In the genomic region with DNA sequence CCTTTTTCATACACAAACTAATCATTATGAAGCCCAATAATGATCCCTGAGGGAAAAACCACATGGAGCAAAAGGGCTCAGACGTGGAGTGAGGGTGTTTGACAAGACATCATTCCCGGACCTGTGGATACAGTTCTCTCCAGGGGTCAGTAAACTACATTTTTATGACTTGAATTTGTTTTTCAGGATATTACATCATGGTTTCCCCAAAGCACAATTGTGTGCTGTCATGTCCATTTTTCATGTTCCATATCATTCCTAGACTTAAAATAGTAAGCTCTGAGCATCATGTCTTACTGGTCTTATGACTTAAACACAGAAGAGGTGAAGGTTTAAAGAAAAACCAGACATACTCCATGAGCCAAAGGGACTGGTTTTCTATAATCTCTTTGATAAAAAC, we compare ENCODE assay signal across 27 cellular contexts.
DNase-seq lines count a peak whose midpoint lies in the region; ATAC-seq, FAIRE-seq and TF ChIP-seq lines count a peak whose summit lies in the region.
"Had no signal": no experiment of that assay in that cellular context is flagged by ENCODE, and none has a peak within 500 bp of the region (broad histone marks: within the 10 kb centered on the region; RNA-seq: fewer than 3 reads in every experiment).

No MANE protein-coding gene starts in this region.

- H2AFZ ChIP-seq in HepG2 (ENCODE audit: low read length) (no peak overlapping the region), Karpas-422 (ENCODE audit: low read length) (no peak overlapping the region)

- CTCF ChIA-PET in HepG2 (lab: Yijun Ruan, JAX; ENCODE audit: low intra/inter-chr PET ratio, low total read pairs): no interaction called here

- H3K27ac Mint-ChIP-seq in dendritic cell treated with granulocyte-macrophage colony-stimulating factor and Interleukin-4, amounts not matched to agents 40 ng/mL and 50 ng/mL, for 4 days: peak overlapping the region; percentile 75
- H3K27ac Mint-ChIP-seq: activated B cell treated with CpG ODN at 0.5 μM for 24 hours; activated CD4-positive, alpha-beta memory T cell treated with anti-CD3 and anti-CD28 coated beads, Interleukin-2, amount 10 ng/mL, durations not matched to agents 7 days and 5 days; endodermal cell; natural killer cell had no signal

- H3K4me1 ChIP-seq in HepG2 (ENCODE audit: insufficient read depth, low read length) (peaks cover 88% of the 10 kb centered on the region), thoracic aorta (ENCODE audit: control insufficient read depth in 1 of 2, low read depth in 2 of 2) (peaks cover 21 to 58% of the 10 kb centered on the region in 2 donors), Karpas-422 (ENCODE audit: low read length) (no peaks in the 10 kb centered on the region)
- H3K4me1 ChIP-seq: BE2C, prostate gland, uterus had no signal

- H3K9me3 Mint-ChIP-seq in dendritic cell treated with granulocyte-macrophage colony-stimulating factor and Interleukin-4, amounts not matched to agents 40 ng/mL and 50 ng/mL, for 4 days: no peaks in the 10 kb centered on the region
- H3K9me3 Mint-ChIP-seq: activated B cell treated with CpG ODN at 0.5 μM for 24 hours; activated CD4-positive, alpha-beta memory T cell treated with anti-CD3 and anti-CD28 coated beads, Interleukin-2, amount 10 ng/mL, durations not matched to agents 7 days and 5 days; endodermal cell; natural killer cell had no signal

- H4K20me1 ChIP-seq in HepG2 (ENCODE audit: insufficient read depth, low read length): no peaks in the 10 kb centered on the region
- no peaks in the 10 kb centered on the region for H4K20me1 ChIP-seq in Karpas-422 (ENCODE audit: insufficient read depth, low read depth, low read length)

- no TSS peak for BruUV-seq in HepG2 (replicated peaks; lab: Mats Ljungman, UMichigan)

- POLR2A ChIA-PET in HepG2 (lab: Yijun Ruan, JAX): interaction anchor here (0.7 to 2.4 kb wide), 8 partner anchors 11 to 320 kb away, joined by 3 to 24 read pairs (median 5); partner anchors contain the start of gene ELL2

- no peak for FAIRE-seq in HepG2 (lab: Jason Lieb, UNC)
- FAIRE-seq: HTR-8/SVneo had no signal

- H3K4me1 Mint-ChIP-seq in dendritic cell treated with granulocyte-macrophage colony-stimulating factor and Interleukin-4, amounts not matched to agents 40 ng/mL and 50 ng/mL, for 4 days (ENCODE audit: low read depth): peaks cover 24% of the 10 kb centered on the region
- H3K4me1 Mint-ChIP-seq: activated B cell treated with CpG ODN at 0.5 μM for 24 hours; activated CD4-positive, alpha-beta memory T cell treated with anti-CD3 and anti-CD28 coated beads, Interleukin-2, amount 10 ng/mL, durations not matched to agents 7 days and 5 days; natural killer cell had no signal

- DNase-seq in DMS53 (lab: John Stamatoyannopoulos, UW) (peak; percentile 24), DMS53 treated with DMSO at 0.1 percent for 48 hours (lab: John Stamatoyannopoulos, UW; ENCODE audit: unreplicated experiment) (no peak), HepG2 (ENCODE audit: low spot score) (no peak), thoracic aorta (ENCODE audit: low spot score) (no peak), left ventricle myocardium superior (no peak), Karpas-422 (no peak)
- no peak for DNase-seq in activated CD8-positive, alpha-beta memory T cell treated with anti-CD3 and anti-CD28 coated beads for 24 hours
- DNase-seq: 8988T; activated B cell treated with CpG ODN at 0.5 μM for 24 hours; activated CD4-positive, alpha-beta memory T cell treated with anti-CD3 and anti-CD28 coated beads, Interleukin-2, amount 10 ng/mL, durations not matched to agents 7 days and 5 days; activated naive CD4-positive, alpha-beta T cell treated with Interleukin-2 at 50 U/mL for 16 hours; BE2C; cerebellar nuclear complex; endodermal cell; foreskin melanocyte; HCEC 1CT; Kasumi-1; kidney; natural killer cell; NCI-H1092; NCI-H2029 treated with DMSO at 0.1 percent for 48 hours; NK-92 treated with Interleukin-12 subunit alpha and Interleukin-12 subunit beta, amount 100 ng/mL, for 24 hours; substantia nigra; uterus had no signal

- no peaks in the 10 kb centered on the region for H3K27me3 ChIP-seq in HepG2 (ENCODE audit: control insufficient read depth in 1 of 2, insufficient read depth in 2 of 2, low read length in 2 of 2)
- no peaks in the 10 kb centered on the region for H3K27me3 ChIP-seq in thoracic aorta (replicated peaks; ENCODE audit: insufficient read depth)
- no peaks in the 10 kb centered on the region for H3K27me3 ChIP-seq in Karpas-422 (ENCODE audit: low read length)
- H3K27me3 ChIP-seq: BE2C, uterus had no signal

- no peaks in the 10 kb centered on the region for H3K9me2 ChIP-seq in Karpas-422 (replicated peaks; ENCODE audit: insufficient read depth, low read length)

- TF ChIP-seq POLR2A in HepG2 (IDR thresholded peaks at IDR 0.05; ENCODE audit: insufficient read depth in 1 of 2, low read depth in 2 of 2, low read length in 2 of 2): no peak

- peak overlapping the region; percentile 74 for H3K4me2 ChIP-seq in HepG2 (ENCODE audit: low read depth, low read length)
- H3K4me2 ChIP-seq in Karpas-422 (ENCODE audit: low read depth, low read length, poor library complexity, severe bottlenecking): no peak overlapping the region

- intact Hi-C loops in dendritic cell treated with granulocyte-macrophage colony-stimulating factor and Interleukin-4, amounts not matched to agents 40 ng/mL and 50 ng/mL, for 4 days (cut with micrococcal nuclease): no loop called here
- intact Hi-C loops in HepG2 (cut with micrococcal nuclease; ENCODE audit: unreplicated experiment) (loop anchor here (1.0 kb wide), 3 partner anchors 100 to 243 kb away; no protein-coding TSS in a partner anchor), left ventricle myocardium superior (cut with micrococcal nuclease) (no loop called here)

- TF ChIP-seq EP300 in HepG2 (IDR thresholded peaks at IDR 0.05; ENCODE audit: low read depth in 2 of 2, low read length in 2 of 2) (no peak), HepG2 (CRISPR knock-in tag; IDR thresholded peaks at IDR 0.05; ENCODE audit: borderline replicate concordance) (no peak)

- 86% methylated on average over 2 of the region's 2 CpGs for WGBS in HepG2 (ENCODE audit: low lambda C conversion rate)

- H3K9ac ChIP-seq in HepG2 (ENCODE audit: insufficient read depth, low read depth, low read length): 0 out of 2 replicates have a peak overlapping the region, but pooled peaks have one; percentile 21
- no peak overlapping the region for H3K9ac ChIP-seq in Karpas-422 (ENCODE audit: low read length)

- no peaks in the 10 kb centered on the region for H3K27me3 Mint-ChIP-seq in dendritic cell treated with granulocyte-macrophage colony-stimulating factor and Interleukin-4, amounts not matched to agents 40 ng/mL and 50 ng/mL, for 4 days

- peak overlapping the region; percentile 97 for H3K27ac ChIP-seq in HepG2 (ENCODE audit: extremely low read length, insufficient read depth, low read length)
- H3K27ac ChIP-seq in thoracic aorta: no peak overlapping the region
- no peak overlapping the region for H3K27ac ChIP-seq in Karpas-422 (ENCODE audit: low read length)
- H3K27ac ChIP-seq: prostate gland, uterus had no signal

- H3K4me3 ChIP-seq in HepG2 (replicated peaks in 1 of 3; ENCODE audit: insufficient read depth in 1 of 3, low read depth in 2 of 3, low read length in 3 of 3) (no peak overlapping the region; a peak in 1 of 6 replicates), thoracic aorta (no peak overlapping the region), Karpas-422 (ENCODE audit: low read length) (no peak overlapping the region)
- H3K4me3 ChIP-seq: prostate gland, uterus had no signal

- ATAC-seq in HepG2 (no peak), thoracic aorta (ENCODE audit: insufficient number of reproducible peaks, low FRiP score, low read depth) (peak; percentile 39), left ventricle myocardium superior (no peak)
- ATAC-seq: natural killer cell had no signal

- H3K9me3 ChIP-seq in HepG2 (ENCODE audit: low read length): no peaks in the 10 kb centered on the region
- H3K9me3 ChIP-seq in thoracic aorta: no peaks in the 10 kb centered on the region
- H3K9me3 ChIP-seq in Karpas-422 (ENCODE audit: low read length): no peaks in the 10 kb centered on the region
- H3K9me3 ChIP-seq: BE2C, prostate gland, uterus had no signal

- H3K36me3 ChIP-seq in HepG2 (replicated peaks in 1 of 2; ENCODE audit: control insufficient read depth in 1 of 2, insufficient read depth in 2 of 2, low read length in 2 of 2) (no peaks in the 10 kb centered on the region), thoracic aorta (no peaks in the 10 kb centered on the region), Karpas-422 (ENCODE audit: insufficient read depth, low read length) (no peaks in the 10 kb centered on the region)
- H3K36me3 ChIP-seq: BE2C, prostate gland, uterus had no signal

- TF ChIP-seq RAD21 in HepG2 (CRISPR knock-in tag; IDR thresholded peaks at IDR 0.05): no peak

- H3K36me3 Mint-ChIP-seq in dendritic cell treated with granulocyte-macrophage colony-stimulating factor and Interleukin-4, amounts not matched to agents 40 ng/mL and 50 ng/mL, for 4 days (ENCODE audit: low read depth): no peaks in the 10 kb centered on the region
- H3K36me3 Mint-ChIP-seq: natural killer cell had no signal

- in situ Hi-C loops in HepG2 (cut with HindIII; ENCODE audit: extremely low pct_ligation_motif_present, low pct_unique_long_range_greater_than_20kb): no loop called here

- no peak overlapping the region for H3K4me3 Mint-ChIP-seq in dendritic cell treated with granulocyte-macrophage colony-stimulating factor and Interleukin-4, amounts not matched to agents 40 ng/mL and 50 ng/mL, for 4 days
- H3K4me3 Mint-ChIP-seq: activated B cell treated with CpG ODN at 0.5 μM for 24 hours; activated CD4-positive, alpha-beta memory T cell treated with anti-CD3 and anti-CD28 coated beads, Interleukin-2, amount 10 ng/mL, durations not matched to agents 7 days and 5 days; endodermal cell; natural killer cell had no signal

- H3K79me2 ChIP-seq in HepG2 (ENCODE audit: insufficient read depth, low read length): no peaks in the 10 kb centered on the region
- no peaks in the 10 kb centered on the region for H3K79me2 ChIP-seq in Karpas-422 (ENCODE audit: low read length)

- TF ChIP-seq CTCF in HepG2 (CRISPR knock-in tag; IDR thresholded peaks at IDR 0.05) (no peak), thoracic aorta (IDR thresholded peaks at IDR 0.05) (no peak)

TF ChIP-seq in HepG2, 621 proteins besides CTCF, POLR2A, EP300 and RAD21 (continues in another document):
- 0 out of 2 replicates have a peak, but pooled peaks have one; percentile 23 for TF ChIP-seq GATAD2A (CRISPR knock-in tag; IDR thresholded peaks at IDR 0.05)
- no peak for TF ChIP-seq PHB2 (IDR thresholded peaks at IDR 0.05; ENCODE audit: partially characterized antibody)
